Comparison of ENCODE assay signal across 8 cellular contexts in genomic region chr1:248807067-248807737, GRCh38. TPM values are rescaled to one million over a fixed set of nuclear protein-coding genes. Genes with fewer than 3 reads are reported as not detected.
DNase-seq lines count a peak whose midpoint lies in the region; ATAC-seq and TF ChIP-seq lines count a peak whose summit lies in the region.

No MANE protein-coding gene starts in this region.

- dilution Hi-C loops in mammary epithelial cell (cut with HindIII; ENCODE audit: low sequenced_read_pairs) = no loop called here

- peak; percentile 43 for ATAC-seq in GM21528 (IDR thresholded peaks at IDR 0.05; ENCODE audit: low FRiP score, unreplicated experiment)
- ATAC-seq in left colon = peak; percentile 62
- ATAC-seq in HG02970 (IDR thresholded peaks at IDR 0.05; ENCODE audit: low FRiP score, unreplicated experiment) = no peak

- no peak overlapping the region for H3K9ac ChIP-seq in mammary epithelial cell (ENCODE audit: insufficient read depth, low read length)

- no TSS peak for BruUV-seq in mammary epithelial cell (replicated peaks; lab: Mats Ljungman, UMichigan)

- CTCF ChIA-PET in mammary epithelial cell (lab: Charles Lee; ENCODE audit: low non-redundant PET) = no interaction called here

- H3K27me3 ChIP-seq in mammary epithelial cell (ENCODE audit: insufficient read depth, low read length) = no peaks in the 10 kb centered on the region

- no peak overlapping the region for H3K4me3 ChIP-seq in Jurkat, Clone E6-1 (ENCODE audit: low read length)
- H3K4me3 ChIP-seq in mammary epithelial cell (replicated peaks in 1 of 3; ENCODE audit: insufficient read depth in 1 of 3, low read depth in 2 of 3, low read length in 3 of 3) = no peak overlapping the region

- peaks cover 12% of the 10 kb centered on the region for H3K4me1 ChIP-seq in mammary epithelial cell (ENCODE audit: insufficient read depth, low read length)

- H4K20me1 ChIP-seq in mammary epithelial cell (ENCODE audit: insufficient read depth, low read length) = no peaks in the 10 kb centered on the region

- TF ChIP-seq CTCF in mammary epithelial cell (conservative IDR thresholded peaks at IDR 0.05 in 1 of 2, IDR thresholded peaks at IDR 0.05 in 1 of 2; ENCODE audit: extremely low read depth in 1 of 2, insufficient read depth in 1 of 2, low read depth in 1 of 2, low read length in 2 of 2) = peak; percentile 61 to 81

- DNase-seq in GM03348 (ENCODE audit: low spot score) = peak; percentile 66
- DNase-seq in Jurkat, Clone E6-1 (ENCODE audit: low read depth, low spot score) = peak; percentile 38
- DNase-seq in T-helper 9 cell = peak; percentile 43
- DNase-seq in mammary epithelial cell = no peak
- peak; percentile 51 to 68 for DNase-seq in left colon
- DNase-seq in stimulated activated CD4-positive, alpha-beta T cell treated with anti-CD3 and anti-CD28 coated beads, TNF-alpha, amount 100 ng/mL, for 48 hours (ENCODE audit: low read depth in 3 of 3) = peak in 2 of 3 donors; percentile 31 to 48

- H3K79me2 ChIP-seq in mammary epithelial cell (ENCODE audit: insufficient read depth, low read length) = no peaks in the 10 kb centered on the region

- H3K4me2 ChIP-seq in mammary epithelial cell (ENCODE audit: insufficient read depth, low read depth, low read length) = no peak overlapping the region

- no peak overlapping the region for H2AFZ ChIP-seq in mammary epithelial cell (ENCODE audit: low read depth, low read length)

- no peaks in the 10 kb centered on the region for H3K9me3 ChIP-seq in mammary epithelial cell (replicated peaks; ENCODE audit: insufficient read depth, low read length)

- no peaks in the 10 kb centered on the region for H3K36me3 ChIP-seq in mammary epithelial cell (ENCODE audit: insufficient read depth, low read length)

- 58% methylated on average over 15 of the region's 15 CpGs for WGBS in mammary epithelial cell (ENCODE audit: low coverage, missing lambda C conversion rate)

- intact Hi-C loops in mammary epithelial cell (cut with micrococcal nuclease) (loop anchor here (1.0 to 2.0 kb wide), 5 partner anchors 104 to 870 kb away; no protein-coding TSS in a partner anchor), left colon (cut with DNase I, micrococcal nuclease) (no loop called here)

- in situ Hi-C loops in mammary epithelial cell (cut with MboI; ENCODE audit: low sequenced_read_pairs in 2 of 2) = no loop called here

- no peak overlapping the region for H3K27ac ChIP-seq in mammary epithelial cell (ENCODE audit: insufficient read depth, low read depth, low read length)

RNA-seq across cellular contexts. Expression of gene SH3BP5L, which starts 18.5 kb away (rescaled TPM):
- 21.1 TPM for polyA plus RNA-seq in Jurkat, Clone E6-1 (2012; ENCODE audit: insufficient read depth, insufficient read length)
- total RNA-seq in mammary epithelial cell (10 to 100 TPM; 22.3 to 30.3 TPM), left colon (10 to 100 TPM; 22.2 to 25.9 TPM)
- polyA plus RNA-seq in mammary epithelial cell = 19.8 TPM
- polyA minus RNA-seq in mammary epithelial cell = 38.7 TPM

RNA-seq across cellular contexts. Expression of gene ZNF672, which starts 30.8 kb away (rescaled TPM):
- polyA plus RNA-seq in Jurkat, Clone E6-1 (2012; ENCODE audit: insufficient read depth, insufficient read length) = 36.6 TPM
- total RNA-seq in mammary epithelial cell = 10 to 100 TPM; 20.5 to 22.5 TPM
- 21.6 TPM for polyA plus RNA-seq in mammary epithelial cell
- polyA minus RNA-seq in mammary epithelial cell = 27.4 TPM
- 10 to 100 TPM; 32.9 to 36.2 TPM for total RNA-seq in left colon

RNA-seq across cellular contexts. Expression of gene LYPD8, which starts 51.6 kb away (rescaled TPM):
- polyA plus RNA-seq in Jurkat, Clone E6-1 (2012; ENCODE audit: insufficient read depth, insufficient read length) = not detected
- total RNA-seq in mammary epithelial cell = 1 to 10 TPM; 1.2 to 2.4 TPM
- polyA plus RNA-seq in mammary epithelial cell = not detected
- polyA minus RNA-seq in mammary epithelial cell = not detected
- 100 to 1,000 TPM; 366 to 407 TPM for total RNA-seq in left colon

RNA-seq across cellular contexts. Expression of gene ZNF692, which starts 51.7 kb away (rescaled TPM):
- polyA plus RNA-seq in Jurkat, Clone E6-1 (2012; ENCODE audit: insufficient read depth, insufficient read length) = 80.0 TPM
- 10 to 100 TPM in 1 of 2 donors, 1 to 10 TPM in 1; 9.0 to 39.9 TPM for total RNA-seq in mammary epithelial cell
- polyA plus RNA-seq in mammary epithelial cell = 27.9 TPM
- polyA minus RNA-seq in mammary epithelial cell = 21.7 TPM
- total RNA-seq in left colon = 10 to 100 TPM; 26.9 to 31.4 TPM

Comparison
In these comparisons a context has a peak if more than half of its experiments do, and no peak if none do; other contexts are left out.
1. RNA of gene LYPD8, which starts 51.6 kb away (total RNA-seq): 366 to 407 TPM in left colon; 1.2 to 2.4 TPM in mammary epithelial cell; every median in the first group is over 100 times any median in the second.